In genomic region chr6:129030231-129030630, GRCh38 we compare ENCODE assay signal across 21 cellular contexts.
"Had no signal": no experiment of that assay in that cellular context is flagged by ENCODE, and none has a peak within 500 bp of the region (broad histone marks: within the 10 kb centered on the region; RNA-seq: fewer than 3 reads in every experiment).

No MANE protein-coding gene starts in this region.

- H3K4me3 ChIP-seq: adrenal gland, ovary, psoas muscle, upper lobe of right lung had no signal

- H3K27me3 ChIP-seq: adrenal gland, ovary, upper lobe of right lung had no signal

- H3K4me1 ChIP-seq: adrenal gland, foreskin keratinocyte, psoas muscle, upper lobe of right lung had no signal

- DNase-seq: activated CD4-positive, alpha-beta T cell treated with anti-CD3 and anti-CD28 coated beads for 1 hour; activated CD4-positive, alpha-beta T cell treated with anti-CD3 and anti-CD28 coated beads, Interleukin-2, amount 50 U/mL, for 4 hours; activated gamma-delta T cell; adrenal gland; cerebellar nuclear complex; effector CD4-positive, alpha-beta T cell; foreskin keratinocyte; hypothalamus; kidney; left ventricle myocardium superior; naive thymus-derived CD8-positive, alpha-beta T cell; ovary; psoas muscle; right cardiac atrium; small intestine; stimulated activated CD4-positive, alpha-beta T cell treated with anti-CD3 and anti-CD28 coated beads, Interleukin-4, amount 100 ng/mL, for 24 hours; T-helper 17 cell; upper lobe of right lung; WERI-Rb-1 had no signal

- H3K9me3 ChIP-seq: adrenal gland, ovary, psoas muscle, upper lobe of right lung had no signal

- H3K27ac ChIP-seq: adrenal gland, foreskin keratinocyte, ovary, psoas muscle, upper lobe of right lung, WERI-Rb-1 had no signal

- H3K36me3 ChIP-seq: adrenal gland, ovary, upper lobe of right lung, WERI-Rb-1 had no signal

- ATAC-seq: esophagus mucosa; foreskin keratinocyte; left ventricle myocardium superior; naive thymus-derived CD8-positive, alpha-beta T cell; psoas muscle; right cardiac atrium; stimulated activated memory B cell treated with anti-CD40 and anti-IgM and Interleukin-4, amounts not matched to agents 10 μg/mL and 1 μg/mL and 100 μg/mL, for 72 hours; T-helper 17 cell; upper lobe of right lung had no signal
